ENCODE assay signal across 15 cellular contexts in genomic region chr9:88536951-88537742, GRCh38. TPM values are rescaled to one million over a fixed set of nuclear protein-coding genes. Genes with fewer than 3 reads are reported as not detected.
A peak's percentile ranks its signal among the peaks of the same experiment; 100 is the strongest.
DNase-seq lines count a peak whose midpoint lies in the region; ATAC-seq and TF ChIP-seq lines count a peak whose summit lies in the region.
"Had no signal": no experiment of that assay in that cellular context is flagged by ENCODE, and none has a peak within 500 bp of the region (broad histone marks: within the 10 kb centered on the region; RNA-seq: fewer than 3 reads in every experiment).

No MANE protein-coding gene starts in this region.

- H3F3A ChIP-seq in GM23338 (replicated peaks; ENCODE audit: low read depth): peaks cover 9% of the 10 kb centered on the region

- no peaks in the 10 kb centered on the region for H3K79me2 ChIP-seq in GM23338 (replicated peaks; ENCODE audit: insufficient read depth)

- TF ChIP-seq CTCF in brain (conservative IDR thresholded peaks at IDR 0.05) (no peak), lower lobe of right lung (IDR thresholded peaks at IDR 0.05) (no peak), GM23338 (conservative IDR thresholded peaks at IDR 0.05; ENCODE audit: low read depth in 2 of 2) (no peak)

- no peak overlapping the region for H3K4me3 ChIP-seq in lower lobe of right lung
- no peak overlapping the region for H3K4me3 ChIP-seq in GM23338
- H3K4me3 ChIP-seq: gastrocnemius medialis had no signal

- H3K4me2 ChIP-seq in GM23338: no peak overlapping the region

- intact Hi-C loops in lower lobe of right lung (cut with DNase I): no loop called here

- H3K9me2 ChIP-seq in GM23338 (ENCODE audit: insufficient read depth): no peaks in the 10 kb centered on the region

- DNase-seq in HCEC 1CT: peak; percentile 22
- no peak for DNase-seq in lower lobe of right lung
- DNase-seq in GM23338 (ENCODE audit: low spot score): no peak
- no peak for DNase-seq in NOMO-1 (lab: John Stamatoyannopoulos, UW; ENCODE audit: unreplicated experiment in 2 of 2)
- DNase-seq: cortex of kidney; NCI-H510A; stimulated activated CD4-positive, alpha-beta T cell treated with anti-CD3 and anti-CD28 coated beads, Interleukin-4, amount 100 ng/mL, for 24 hours; stimulated activated naive CD4-positive, alpha-beta T cell treated with Interleukin-2 at 50 U/mL for 16 hours had no signal

- H3K9me3 Mint-ChIP-seq in brain (peaks cover 0 to 9% (median 3%) of the 10 kb centered on the region in 5 experiments), GM23338 (peaks cover 6% of the 10 kb centered on the region)
- H3K9me3 Mint-ChIP-seq: activated naive CD4-positive, alpha-beta T cell treated with anti-CD3 and anti-CD28 coated beads for 36 hours had no signal

- peaks cover 26% of the 10 kb centered on the region for H3K27me3 ChIP-seq in lower lobe of right lung (ENCODE audit: low read depth)
- H3K27me3 ChIP-seq in GM23338 (ENCODE audit: insufficient read depth): peaks cover 20% of the 10 kb centered on the region

- no peaks in the 10 kb centered on the region for H3K9me3 ChIP-seq in lower lobe of right lung
- H3K9me3 ChIP-seq: gastrocnemius medialis had no signal

- H3K36me3 Mint-ChIP-seq in brain (no peaks in the 10 kb centered on the region), GM23338 (ENCODE audit: low read depth) (no peaks in the 10 kb centered on the region; the same call in 2 of the 3 replicates)

- ATAC-seq in lower lobe of right lung (no peak), GM23338 (no peak), GM19328 (IDR thresholded peaks at IDR 0.05; ENCODE audit: unreplicated experiment) (no peak)
- ATAC-seq: left colon had no signal

- H3K27ac Mint-ChIP-seq in brain (peak overlapping the region in 4 of 5 experiments; percentile 47 to 91 (median 64)), GM23338 (no peak overlapping the region)
- H3K27ac Mint-ChIP-seq: activated CD8-positive, alpha-beta T cell treated with anti-CD3 and anti-CD28 coated beads, Interleukin-2, amount 10 ng/mL, durations not matched to agents 7 days and 5 days; activated naive CD4-positive, alpha-beta T cell treated with anti-CD3 and anti-CD28 coated beads for 36 hours had no signal

- peak overlapping the region; percentile 55 to 81 (median 75) for H3K4me3 Mint-ChIP-seq in brain
- no peak overlapping the region for H3K4me3 Mint-ChIP-seq in GM23338
- H3K4me3 Mint-ChIP-seq: activated CD8-positive, alpha-beta T cell treated with anti-CD3 and anti-CD28 coated beads, Interleukin-2, amount 10 ng/mL, durations not matched to agents 7 days and 5 days; activated naive CD4-positive, alpha-beta T cell treated with anti-CD3 and anti-CD28 coated beads for 36 hours had no signal

- no peaks in the 10 kb centered on the region for H3K36me3 ChIP-seq in lower lobe of right lung
- no peaks in the 10 kb centered on the region for H3K36me3 ChIP-seq in GM23338 (ENCODE audit: insufficient read depth)
- H3K36me3 ChIP-seq: gastrocnemius medialis had no signal

- H3K27me3 Mint-ChIP-seq in brain (peaks cover 51% of the 10 kb centered on the region), GM23338 (ENCODE audit: insufficient read depth, low read depth, poor library complexity) (peaks cover 30% of the 10 kb centered on the region)

- H3K4me1 ChIP-seq in lower lobe of right lung (peaks cover 16% of the 10 kb centered on the region), GM23338 (ENCODE audit: insufficient read depth) (peaks cover 8% of the 10 kb centered on the region; the same call in 1 of the 2 replicates)

- H3K4me1 Mint-ChIP-seq in brain (peaks cover 46% of the 10 kb centered on the region), GM23338 (peaks cover 12% of the 10 kb centered on the region)

- no peaks in the 10 kb centered on the region; the same call in 1 of the 2 replicates for H4K20me1 ChIP-seq in GM23338 (replicated peaks; ENCODE audit: insufficient read depth)

- H2AFZ ChIP-seq in GM23338: no peak overlapping the region

- H3K27ac ChIP-seq in lower lobe of right lung (peak overlapping the region; percentile 3), temporal lobe (ENCODE audit: low read depth, low read length) (peak overlapping the region; percentile 22), GM23338 (ENCODE audit: low read depth) (no peak overlapping the region)
- H3K27ac ChIP-seq: gastrocnemius medialis had no signal

TF ChIP-seq in GM23338, 12 proteins besides CTCF, POLR2A, EP300 and RAD21 (continues in another document):
- TF ChIP-seq EZH2phosphoT487 (IDR thresholded peaks at IDR 0.05; ENCODE audit: unreplicated experiment) (no peak), CREB1 (CRISPR knock-in tag; IDR thresholded peaks at IDR 0.05; ENCODE audit: low read depth) (no peak), EZH2 (IDR thresholded peaks at IDR 0.05; ENCODE audit: low read depth, unreplicated experiment) (no peak), POLR2AphosphoS5 (IDR thresholded peaks at IDR 0.05; ENCODE audit: low read depth) (no peak), STAT1 (IDR thresholded peaks at IDR 0.05; ENCODE audit: unreplicated experiment) (no peak), NANOG (IDR thresholded peaks at IDR 0.05; ENCODE audit: borderline replicate concordance) (no peak)
- TF ChIP-seq, protein P1, sequence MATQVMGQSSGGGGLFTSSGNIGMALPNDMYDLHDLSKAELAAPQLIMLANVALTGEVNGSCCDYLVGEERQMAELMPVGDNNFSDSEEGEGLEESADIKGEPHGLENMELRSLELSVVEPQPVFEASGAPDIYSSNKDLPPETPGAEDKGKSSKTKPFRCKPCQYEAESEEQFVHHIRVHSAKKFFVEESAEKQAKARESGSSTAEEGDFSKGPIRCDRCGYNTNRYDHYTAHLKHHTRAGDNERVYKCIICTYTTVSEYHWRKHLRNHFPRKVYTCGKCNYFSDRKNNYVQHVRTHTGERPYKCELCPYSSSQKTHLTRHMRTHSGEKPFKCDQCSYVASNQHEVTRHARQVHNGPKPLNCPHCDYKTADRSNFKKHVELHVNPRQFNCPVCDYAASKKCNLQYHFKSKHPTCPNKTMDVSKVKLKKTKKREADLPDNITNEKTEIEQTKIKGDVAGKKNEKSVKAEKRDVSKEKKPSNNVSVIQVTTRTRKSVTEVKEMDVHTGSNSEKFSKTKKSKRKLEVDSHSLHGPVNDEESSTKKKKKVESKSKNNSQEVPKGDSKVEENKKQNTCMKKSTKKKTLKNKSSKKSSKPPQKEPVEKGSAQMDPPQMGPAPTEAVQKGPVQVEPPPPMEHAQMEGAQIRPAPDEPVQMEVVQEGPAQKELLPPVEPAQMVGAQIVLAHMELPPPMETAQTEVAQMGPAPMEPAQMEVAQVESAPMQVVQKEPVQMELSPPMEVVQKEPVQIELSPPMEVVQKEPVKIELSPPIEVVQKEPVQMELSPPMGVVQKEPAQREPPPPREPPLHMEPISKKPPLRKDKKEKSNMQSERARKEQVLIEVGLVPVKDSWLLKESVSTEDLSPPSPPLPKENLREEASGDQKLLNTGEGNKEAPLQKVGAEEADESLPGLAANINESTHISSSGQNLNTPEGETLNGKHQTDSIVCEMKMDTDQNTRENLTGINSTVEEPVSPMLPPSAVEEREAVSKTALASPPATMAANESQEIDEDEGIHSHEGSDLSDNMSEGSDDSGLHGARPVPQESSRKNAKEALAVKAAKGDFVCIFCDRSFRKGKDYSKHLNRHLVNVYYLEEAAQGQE (IDR thresholded peaks at IDR 0.05; ENCODE audit: unreplicated experiment): no peak
- TF ChIP-seq, protein P2, sequence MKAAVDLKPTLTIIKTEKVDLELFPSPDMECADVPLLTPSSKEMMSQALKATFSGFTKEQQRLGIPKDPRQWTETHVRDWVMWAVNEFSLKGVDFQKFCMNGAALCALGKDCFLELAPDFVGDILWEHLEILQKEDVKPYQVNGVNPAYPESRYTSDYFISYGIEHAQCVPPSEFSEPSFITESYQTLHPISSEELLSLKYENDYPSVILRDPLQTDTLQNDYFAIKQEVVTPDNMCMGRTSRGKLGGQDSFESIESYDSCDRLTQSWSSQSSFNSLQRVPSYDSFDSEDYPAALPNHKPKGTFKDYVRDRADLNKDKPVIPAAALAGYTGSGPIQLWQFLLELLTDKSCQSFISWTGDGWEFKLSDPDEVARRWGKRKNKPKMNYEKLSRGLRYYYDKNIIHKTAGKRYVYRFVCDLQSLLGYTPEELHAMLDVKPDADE (IDR thresholded peaks at IDR 0.05): no peak

RNA-seq across cellular contexts. Expression of gene NXNL2, which starts 2.2 kb away (rescaled TPM):
- polyA plus RNA-seq in brain (ENCODE audit: insufficient read depth, low read depth, low replicate concordance): 0.37 TPM
- 0.71 TPM for total RNA-seq in lower lobe of right lung
- 0.49 TPM for total RNA-seq in temporal lobe
- total RNA-seq in GM23338 (2014; rRNA removed; shearing (Covaris generic)): 4.3 and 5.1 TPM in 2 replicates
- polyA plus RNA-seq in GM23338 (2016; fragmentation: Nextera tagmentation; extraction: Ambion mirVana): 3.2 and 3.4 TPM in 2 replicates
- total RNA-seq: activated CD8-positive, alpha-beta T cell treated with anti-CD3 and anti-CD28 coated beads, Interleukin-2, amount 10 ng/mL, durations not matched to agents 7 days and 5 days; activated naive CD4-positive, alpha-beta T cell treated with anti-CD3 and anti-CD28 coated beads for 36 hours; gastrocnemius medialis; left colon had no signal
